ENCODE assay signal across 18 cellular contexts in the genomic region with DNA sequence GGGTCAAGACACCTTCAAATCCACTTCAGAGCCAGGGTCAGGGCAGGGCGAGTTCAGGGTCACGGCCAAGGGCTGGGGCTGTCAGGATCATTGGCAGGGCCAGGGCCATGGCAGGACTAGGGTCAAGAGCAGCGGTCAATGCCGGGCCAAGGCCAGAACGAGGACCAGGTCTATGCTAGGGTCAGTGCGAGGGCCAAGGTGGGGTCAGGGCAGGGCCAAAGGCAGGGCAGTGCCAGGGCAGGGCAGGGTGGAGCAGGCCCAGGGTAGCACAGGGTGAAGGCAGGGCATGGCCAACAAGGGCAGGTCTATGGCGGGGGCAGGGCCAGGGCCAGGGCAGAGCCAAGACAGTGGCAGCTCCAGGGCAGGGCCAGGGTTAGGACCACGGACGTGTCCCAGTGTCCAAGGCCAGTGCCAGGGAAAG.
DNase-seq lines count a peak whose midpoint lies in the region; ATAC-seq, FAIRE-seq and TF ChIP-seq lines count a peak whose summit lies in the region.
"Had no signal": no experiment of that assay in that cellular context is flagged by ENCODE, and none has a peak within 500 bp of the region (broad histone marks: within the 10 kb centered on the region; RNA-seq: fewer than 3 reads in every experiment).

No MANE protein-coding gene starts in this region.

- no peaks in the 10 kb centered on the region for H4K20me1 ChIP-seq in IMR-90 (ENCODE audit: insufficient read depth, low read length)

- no peak overlapping the region for H3K4me2 ChIP-seq in IMR-90 (ENCODE audit: low read depth, low read length)

- H2BK20ac ChIP-seq in IMR-90 (ENCODE audit: low read depth, low read length), result no peak overlapping the region

- H4K8ac ChIP-seq in IMR-90 (ENCODE audit: low read depth in 2 of 2, low read length in 2 of 2), result no peak overlapping the region

- H3K9ac ChIP-seq in IMR-90 (ENCODE audit: low read depth, low read length), result no peak overlapping the region
- H3K9ac ChIP-seq in kidney (ENCODE audit: low read length in 2 of 2), result no peak overlapping the region
- H3K9ac ChIP-seq in rectal smooth muscle tissue (ENCODE audit: low read length), result no peak overlapping the region

- dilution Hi-C loops in IMR-90 (cut with HindIII; ENCODE audit: low sequenced_read_pairs, unreplicated experiment), result no loop called here

- no peak overlapping the region for H2AFZ ChIP-seq in IMR-90 (replicated peaks; ENCODE audit: low read length, poor library complexity)

- CTCF ChIA-PET in IMR-90 (lab: Yijun Ruan, JAX), result no interaction called here

- no peak overlapping the region for H2AK5ac ChIP-seq in IMR-90 (ENCODE audit: low read depth, low read length)

- peak; percentile 46 for DNase-seq in activated CD4-positive, alpha-beta T cell treated with anti-CD3 and anti-CD28 coated beads, Interleukin-2, amount 10 ng/mL, durations not matched to agents 24 days and 14 days
- DNase-seq in activated CD4-positive, alpha-beta T cell treated with anti-CD3 and anti-CD28 coated beads, Interleukin-2, amount 50 U/mL, for 48 hours, result no peak
- DNase-seq in IMR-90, result no peak
- DNase-seq in kidney, result peak; percentile 70
- no peak for DNase-seq in DMS 273 treated with DMSO at 0.1 percent for 48 hours (lab: John Stamatoyannopoulos, UW)
- no peak for DNase-seq in T-helper 9 cell
- DNase-seq: AML-193; DND-41; H7; NCI-H1694 treated with DMSO at 0.1 percent for 48 hours; NCI-H748 treated with DMSO at 0.1 percent for 48 hours; NK-92 treated with Interleukin-12 subunit alpha and Interleukin-12 subunit beta, amount 100 ng/mL, for 24 hours; Peyer's patch had no signal

- POLR2A ChIA-PET in IMR-90 (lab: Charles Lee; ENCODE audit: unreplicated experiment), result no interaction called here

- no peak overlapping the region for H3K23ac ChIP-seq in IMR-90 (ENCODE audit: low read depth, low read length)

- TF ChIP-seq RAD21 in IMR-90 (IDR thresholded peaks at IDR 0.05; ENCODE audit: low read length), result no peak

- in situ Hi-C loops in IMR-90 (cut with MboI; ENCODE audit: low sequenced_read_pairs), result no loop called here

- H4K5ac ChIP-seq in IMR-90 (ENCODE audit: low read depth, low read length), result no peak overlapping the region

- no peak overlapping the region for H4K91ac ChIP-seq in IMR-90 (ENCODE audit: insufficient read depth, low read depth, low read length)

- H3K18ac ChIP-seq in IMR-90 (ENCODE audit: low read depth, low read length), result no peak overlapping the region

- ATAC-seq in IMR-90 (ENCODE audit: low read depth), result no peak
- no peak for ATAC-seq in HG03095 (IDR thresholded peaks at IDR 0.05; ENCODE audit: unreplicated experiment)
- ATAC-seq: K562 had no signal

- H3K14ac ChIP-seq in IMR-90 (replicated peaks; ENCODE audit: low read depth, low read length), result no peak overlapping the region

- H3K4me1 Mint-ChIP-seq in activated CD4-positive, alpha-beta T cell treated with anti-CD3 and anti-CD28 coated beads, Interleukin-2, amount 10 ng/mL, durations not matched to agents 24 days and 14 days, result no peaks in the 10 kb centered on the region
- H3K4me1 Mint-ChIP-seq: CD14-positive monocyte had no signal

- H3K36me3 Mint-ChIP-seq in activated CD4-positive, alpha-beta T cell treated with anti-CD3 and anti-CD28 coated beads, Interleukin-2, amount 10 ng/mL, durations not matched to agents 24 days and 14 days (ENCODE audit: low read depth), result no peaks in the 10 kb centered on the region

- H3K4me1 ChIP-seq in IMR-90 (ENCODE audit: control insufficient read depth, insufficient read depth, low read length) (no peaks in the 10 kb centered on the region), kidney (ENCODE audit: control insufficient read depth in 1 of 2, insufficient read depth in 1 of 2, low read depth in 1 of 2, low read length in 2 of 2) (no peaks in the 10 kb centered on the region), rectal smooth muscle tissue (ENCODE audit: control insufficient read depth, insufficient read depth, low read length) (peaks cover 7% of the 10 kb centered on the region)
- H3K4me1 ChIP-seq: Peyer's patch had no signal

- peak overlapping the region; percentile 42 for H2AK9ac ChIP-seq in IMR-90 (replicated peaks; ENCODE audit: low read depth, low read length, poor library complexity)

- H3K27me3 Mint-ChIP-seq in activated CD4-positive, alpha-beta T cell treated with anti-CD3 and anti-CD28 coated beads, Interleukin-2, amount 10 ng/mL, durations not matched to agents 24 days and 14 days, result no peaks in the 10 kb centered on the region

- intact Hi-C loops in activated CD4-positive, alpha-beta T cell treated with anti-CD3 and anti-CD28 coated beads, Interleukin-2, amount 10 ng/mL, durations not matched to agents 24 days and 14 days (cut with micrococcal nuclease), result no loop called here
- intact Hi-C loops in IMR-90 (cut with micrococcal nuclease) (loop anchor here (5.0 kb wide), 1 partner anchor 74 kb away; no protein-coding TSS in a partner anchor), kidney (cut with DNase I) (no loop called here)

- H3K4me3 Mint-ChIP-seq in activated CD4-positive, alpha-beta T cell treated with anti-CD3 and anti-CD28 coated beads, Interleukin-2, amount 10 ng/mL, durations not matched to agents 24 days and 14 days, result no peak overlapping the region
- H3K4me3 Mint-ChIP-seq: CD14-positive monocyte had no signal

- no peak for TF ChIP-seq POLR2A in IMR-90 (IDR thresholded peaks at IDR 0.05; ENCODE audit: low read depth, low read length)

- TF ChIP-seq CTCF in IMR-90 (conservative IDR thresholded peaks at IDR 0.05; ENCODE audit: low read depth, low read length), result no peak
- no peak for TF ChIP-seq CTCF in kidney (IDR thresholded peaks at IDR 0.05; ENCODE audit: borderline replicate concordance, extremely low read depth, insufficient read depth)

- H3K4me3 ChIP-seq in IMR-90 (ENCODE audit: insufficient read depth, low read depth, low read length) (no peak overlapping the region), kidney (ENCODE audit: low read length in 2 of 2) (no peak overlapping the region), rectal smooth muscle tissue (ENCODE audit: low read length) (no peak overlapping the region)
- H3K4me3 ChIP-seq: K562, Peyer's patch had no signal

- 100% methylated on average over 7 of the region's 9 CpGs; no CpG with 5 or more reads in 1 of the 2 experiments for WGBS in IMR-90 (ENCODE audit: extremely low coverage in 2 of 2, insufficient read length in 1 of 2), 2 experiments

- H2BK15ac ChIP-seq in IMR-90 (ENCODE audit: low read depth, low read length), result no peak overlapping the region

- no peaks in the 10 kb centered on the region for H3K9me1 ChIP-seq in IMR-90 (ENCODE audit: insufficient read depth, low read length)

- FAIRE-seq in kidney (lab: Jason Lieb, UNC), result no peak
- FAIRE-seq: K562 had no signal

- H3K36me3 ChIP-seq in IMR-90 (ENCODE audit: control insufficient read depth, insufficient read depth, low read length) (no peaks in the 10 kb centered on the region), kidney (ENCODE audit: control insufficient read depth in 1 of 2, insufficient read depth in 2 of 2, low read length in 2 of 2) (no peaks in the 10 kb centered on the region), rectal smooth muscle tissue (ENCODE audit: control insufficient read depth, insufficient read depth, low read length) (no peaks in the 10 kb centered on the region)
- H3K36me3 ChIP-seq: Peyer's patch had no signal

- H3K79me1 ChIP-seq in IMR-90 (ENCODE audit: low read depth in 1 of 2, low read length in 2 of 2), result peaks cover 4 to 14% of the 10 kb centered on the region in 2 experiments; a peak in 2 of 4 replicates

- no peak overlapping the region for H2BK120ac ChIP-seq in IMR-90 (ENCODE audit: low read depth, low read length)

- H3K27ac ChIP-seq in IMR-90 (ENCODE audit: insufficient read depth, low read length) (no peak overlapping the region), kidney (ENCODE audit: low read depth in 2 of 2, low read length in 2 of 2) (no peak overlapping the region), rectal smooth muscle tissue (ENCODE audit: low read depth, low read length) (peak overlapping the region; percentile 28)
- H3K27ac ChIP-seq: 22Rv1, Peyer's patch had no signal

- H2BK5ac ChIP-seq in IMR-90 (ENCODE audit: low read depth, low read length, poor library complexity, severe bottlenecking), result no peak overlapping the region

- no peaks in the 10 kb centered on the region for H3K27me3 ChIP-seq in IMR-90 (ENCODE audit: control insufficient read depth, insufficient read depth, low read length)
- H3K27me3 ChIP-seq in rectal smooth muscle tissue (ENCODE audit: control insufficient read depth, insufficient read depth, low read length), result no peaks in the 10 kb centered on the region
- H3K27me3 ChIP-seq: Peyer's patch had no signal

- no peaks in the 10 kb centered on the region for H3K9me3 ChIP-seq in IMR-90 (ENCODE audit: control insufficient read depth, insufficient read depth, low read length)
- no peaks in the 10 kb centered on the region for H3K9me3 ChIP-seq in kidney (ENCODE audit: control insufficient read depth in 1 of 2, low read length in 2 of 2)
- H3K9me3 ChIP-seq: Peyer's patch had no signal

- BruUV-seq in IMR-90 (replicated peaks; lab: Mats Ljungman, UMichigan), result no TSS peak

- no peaks in the 10 kb centered on the region for H3K9me3 Mint-ChIP-seq in activated CD4-positive, alpha-beta T cell treated with anti-CD3 and anti-CD28 coated beads, Interleukin-2, amount 10 ng/mL, durations not matched to agents 24 days and 14 days

- H3K56ac ChIP-seq in IMR-90 (ENCODE audit: extremely low read depth, insufficient read depth, low read length), result no peak overlapping the region

- no peak overlapping the region for H3K4ac ChIP-seq in IMR-90 (ENCODE audit: low read depth, low read length)

- no peak overlapping the region for H3K27ac Mint-ChIP-seq in activated CD4-positive, alpha-beta T cell treated with anti-CD3 and anti-CD28 coated beads, Interleukin-2, amount 10 ng/mL, durations not matched to agents 24 days and 14 days
- H3K27ac Mint-ChIP-seq: CD14-positive monocyte had no signal

TF ChIP-seq in IMR-90, 13 proteins besides CTCF, POLR2A, EP300 and RAD21:
- TF ChIP-seq CHD1 (IDR thresholded peaks at IDR 0.05; ENCODE audit: low read depth, low read length), result no peak
TF ChIP-seq in IMR-90: peak in this region for 0.

Comparison
In these comparisons a context has a peak if more than half of its experiments do, and no peak if none do; other contexts are left out.
1. DNase-seq: peak in activated CD4-positive, alpha-beta T cell treated with anti-CD3 and anti-CD28 coated beads, Interleukin-2, amount 10 ng/mL, durations not matched to agents 24 days and 14 days (single experiment) and kidney (single experiment); none in activated CD4-positive, alpha-beta T cell treated with anti-CD3 and anti-CD28 coated beads, Interleukin-2, amount 50 U/mL, for 48 hours (0 of 2), IMR-90 (single experiment), DMS 273 treated with DMSO at 0.1 percent for 48 hours (single experiment) and T-helper 9 cell (single experiment).